Comparison of ENCODE assay signal across 13 cellular contexts in genomic region chr12:91991397-91992187, GRCh38.
DNase-seq lines count a peak whose midpoint lies in the region; ATAC-seq, FAIRE-seq and TF ChIP-seq lines count a peak whose summit lies in the region.
"Had no signal": no experiment of that assay in that cellular context is flagged by ENCODE, and none has a peak within 500 bp of the region (broad histone marks: within the 10 kb centered on the region; RNA-seq: fewer than 3 reads in every experiment).

No MANE protein-coding gene starts in this region.

- peaks cover 0 to 2% of the 10 kb centered on the region in 2 donors for H3K9me3 Mint-ChIP-seq in activated T-cell treated with anti-CD3 and anti-CD28 coated beads, Interleukin-2, amount 50 U/mL, for 72 hours
- no peaks in the 10 kb centered on the region for H3K9me3 Mint-ChIP-seq in chondrocyte (ENCODE audit: low read depth)

- H3K36me3 Mint-ChIP-seq in activated T-cell treated with anti-CD3 and anti-CD28 coated beads, Interleukin-2, amount 50 U/mL, for 72 hours (ENCODE audit: insufficient read depth in 2 of 2): peaks cover 0 to 1% of the 10 kb centered on the region in 2 donors
- no peaks in the 10 kb centered on the region for H3K36me3 Mint-ChIP-seq in chondrocyte (ENCODE audit: low read depth)

- no peak overlapping the region for H3K4me3 ChIP-seq in Jurkat, Clone E6-1 (ENCODE audit: low read length)
- no peak overlapping the region for H3K4me3 ChIP-seq in small intestine (ENCODE audit: low read depth in 1 of 2, low read length in 2 of 2)
- H3K4me3 ChIP-seq: left ventricle myocardium inferior, upper lobe of left lung had no signal

- no peak overlapping the region for H3K4me3 Mint-ChIP-seq in activated T-cell treated with anti-CD3 and anti-CD28 coated beads, Interleukin-2, amount 50 U/mL, for 72 hours
- no peak overlapping the region for H3K4me3 Mint-ChIP-seq in chondrocyte (ENCODE audit: unreplicated experiment)

- H3K4me1 ChIP-seq in small intestine (ENCODE audit: control insufficient read depth in 2 of 2, insufficient read depth in 1 of 2, low read depth in 1 of 2, low read length in 1 of 2): no peaks in the 10 kb centered on the region

- H3K27me3 ChIP-seq in small intestine (ENCODE audit: control insufficient read depth in 2 of 2, insufficient read depth in 2 of 2, low read length in 2 of 2): no peaks in the 10 kb centered on the region
- H3K27me3 ChIP-seq: upper lobe of left lung had no signal

- H3K4me1 Mint-ChIP-seq in activated T-cell treated with anti-CD3 and anti-CD28 coated beads, Interleukin-2, amount 50 U/mL, for 72 hours (ENCODE audit: low read depth): peaks cover 41% of the 10 kb centered on the region
- H3K4me1 Mint-ChIP-seq in chondrocyte (ENCODE audit: low read depth): peaks cover 35% of the 10 kb centered on the region

- H3K27me3 Mint-ChIP-seq in activated T-cell treated with anti-CD3 and anti-CD28 coated beads, Interleukin-2, amount 50 U/mL, for 72 hours (ENCODE audit: low read depth): no peaks in the 10 kb centered on the region
- H3K27me3 Mint-ChIP-seq in chondrocyte (ENCODE audit: low read depth): no peaks in the 10 kb centered on the region

- H3K27ac Mint-ChIP-seq in activated T-cell treated with anti-CD3 and anti-CD28 coated beads, Interleukin-2, amount 50 U/mL, for 72 hours: no peak overlapping the region
- no peak overlapping the region for H3K27ac Mint-ChIP-seq in chondrocyte (ENCODE audit: unreplicated experiment)

- H3K27ac ChIP-seq in small intestine (ENCODE audit: low read depth in 1 of 2, low read length in 1 of 2): no peak overlapping the region
- H3K27ac ChIP-seq: upper lobe of left lung had no signal

- DNase-seq in activated T-cell treated with anti-CD3 and anti-CD28 coated beads, Interleukin-2, amount 50 U/mL, for 72 hours: no peak
- DNase-seq in activated T-cell treated with anti-CD3 and anti-CD28 coated beads, Interleukin-2, amount 50 U/mL, for 1 hour: no peak
- peak; percentile 51 for DNase-seq in Jurkat, Clone E6-1 (ENCODE audit: low read depth, low spot score)
- DNase-seq in chondrocyte (ENCODE audit: low spot score): no peak
- DNase-seq in small intestine: peak; percentile 42
- DNase-seq in medulla oblongata (ENCODE audit: extremely low spot score): no peak
- no peak for DNase-seq in amygdala (lab: John Stamatoyannopoulos, UW)
- no peak for DNase-seq in NCI-H226
- DNase-seq: activated T-cell treated with anti-CD3 and anti-CD28 coated beads for 4 hours, foreskin melanocyte, left ventricle myocardium inferior, NCI-H748 treated with DMSO at 0.1 percent for 48 hours, upper lobe of left lung had no signal

- H3K36me3 ChIP-seq in small intestine (ENCODE audit: control insufficient read depth in 2 of 2, insufficient read depth in 2 of 2, low read length in 2 of 2): no peaks in the 10 kb centered on the region
- H3K36me3 ChIP-seq: left ventricle myocardium inferior, upper lobe of left lung had no signal

- no peaks in the 10 kb centered on the region for H3K9me3 ChIP-seq in small intestine (ENCODE audit: control insufficient read depth, low read depth)
- H3K9me3 ChIP-seq: left ventricle myocardium inferior, upper lobe of left lung had no signal

- peak; percentile 49 for TF ChIP-seq CTCF in chondrocyte (IDR thresholded peaks at IDR 0.05)

- no peak for FAIRE-seq in small intestine (lab: Jason Lieb, UNC)

- peak; percentile 41 to 53 for ATAC-seq in activated T-cell treated with anti-CD3 and anti-CD28 coated beads, Interleukin-2, amount 50 U/mL, for 72 hours (replicated peaks in 1 of 2)

- 0 to 81% (median 77%) methylated on average over 1 of the region's 1 CpG for WGBS in small intestine, 3 donors

Comparison
In these comparisons a context has a peak if more than half of its experiments do, and no peak if none do; other contexts are left out.
1. DNase-seq: peak in Jurkat, Clone E6-1 (single experiment) and small intestine (single experiment); none in activated T-cell treated with anti-CD3 and anti-CD28 coated beads, Interleukin-2, amount 50 U/mL, for 72 hours (0 of 2), activated T-cell treated with anti-CD3 and anti-CD28 coated beads, Interleukin-2, amount 50 U/mL, for 1 hour (single experiment), chondrocyte (single experiment), medulla oblongata (single experiment), amygdala (0 of 56) and NCI-H226 (single experiment).